ENCODE assay signal across 8 cellular contexts in the genomic region with DNA sequence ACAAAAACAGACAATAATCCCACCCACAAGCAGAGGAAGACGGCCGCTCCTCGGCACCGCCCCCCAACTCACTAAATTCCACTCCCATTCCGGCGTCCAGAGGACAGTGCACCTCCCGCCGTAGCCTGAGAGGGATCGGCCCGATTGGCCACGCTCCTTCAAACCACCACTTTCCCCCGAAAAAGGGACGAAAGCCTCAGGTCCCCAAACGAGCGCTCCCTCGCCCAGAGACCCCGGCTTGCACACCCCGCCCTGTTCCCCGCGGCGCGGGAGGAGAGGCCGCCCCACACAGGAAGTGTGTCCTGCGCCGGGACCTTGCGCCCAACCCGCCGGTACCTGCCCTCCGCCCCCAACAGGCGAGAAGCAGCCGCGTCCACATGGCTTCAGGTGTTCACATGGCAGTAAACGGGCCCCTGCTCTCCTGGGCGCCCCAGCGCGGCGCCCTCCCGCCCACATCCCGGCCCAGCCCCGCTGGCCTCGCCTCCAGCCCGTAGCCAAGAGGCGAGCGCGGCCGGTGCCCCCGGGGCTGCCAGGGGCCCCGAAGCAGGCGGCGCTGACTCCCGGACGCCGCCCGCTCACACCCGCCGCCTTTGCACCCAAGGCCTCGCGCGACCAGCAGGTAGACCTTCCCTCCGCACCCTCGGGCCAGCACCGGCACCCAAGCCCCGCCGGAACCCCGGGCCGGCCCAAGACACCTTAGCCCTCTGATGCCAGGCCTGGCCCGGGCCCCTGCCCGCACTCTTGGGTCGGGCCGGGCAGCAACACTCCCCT. TPM values are rescaled to one million over a fixed set of nuclear protein-coding genes. Genes with fewer than 3 reads are reported as not detected.
A peak's percentile ranks its signal among the peaks of the same experiment; 100 is the strongest.
DNase-seq lines count a peak whose midpoint lies in the region; ATAC-seq and TF ChIP-seq lines count a peak whose summit lies in the region.

No MANE protein-coding gene starts in this region.

- intact Hi-C loops in PC-3 (cut with micrococcal nuclease) = loop anchor here (5.0 kb wide), 1 partner anchor 102 kb away; no protein-coding TSS in a partner anchor
- intact Hi-C loops in tibial artery (cut with DNase I; ENCODE audit: low total_unique reads) = loop anchor here (5.0 kb wide), 1 partner anchor 187 kb away; no protein-coding TSS in a partner anchor

- H3K36me3 ChIP-seq in BLaER1 = peaks cover 19% of the 10 kb centered on the region; the same call in 1 of the 2 replicates
- no peaks in the 10 kb centered on the region for H3K36me3 ChIP-seq in PC-3 (ENCODE audit: low read depth, low read length)
- no peaks in the 10 kb centered on the region for H3K36me3 ChIP-seq in tibial artery

- H3K9me3 ChIP-seq in BLaER1 = no peaks in the 10 kb centered on the region
- no peaks in the 10 kb centered on the region for H3K9me3 ChIP-seq in PC-3 (ENCODE audit: low read length)
- no peaks in the 10 kb centered on the region for H3K9me3 ChIP-seq in tibial artery

- H2AFZ ChIP-seq in PC-3 (ENCODE audit: low read length) = peak overlapping the region; percentile 71

- H3K27ac ChIP-seq in BLaER1 (peak overlapping the region; percentile 92), PC-3 (ENCODE audit: low read length) (peak overlapping the region; percentile 82), tibial artery (peak overlapping the region; percentile 77 to 86)

- H3K4me2 ChIP-seq in BLaER1 (peak overlapping the region; percentile 88), PC-3 (ENCODE audit: low read length) (peak overlapping the region; percentile 85)

- H4K20me1 ChIP-seq in BLaER1 (peaks cover 55% of the 10 kb centered on the region), PC-3 (ENCODE audit: low read length) (peaks cover 19% of the 10 kb centered on the region; the same call in 1 of the 2 replicates)

- H3K79me2 ChIP-seq in PC-3 (ENCODE audit: low read length) = peaks cover 58% of the 10 kb centered on the region

- DNase-seq in PC-3 (peak; percentile 61), fibroblast of villous mesenchyme (ENCODE audit: low read depth) (peak; percentile 16), omental fat pad (ENCODE audit: low spot score) (no peak), tibial artery (peak in 1 of 2 donors; percentile 37)
- DNase-seq in activated T-helper 1 cell treated with anti-CD3 and anti-CD28 coated beads, Interleukin-2, amount 50 U/mL, for 16 hours (ENCODE audit: low read depth in 1 of 2, low spot score in 1 of 2) = peak; percentile 50 to 61

- H3K4me1 ChIP-seq in BLaER1 (peaks cover 43% of the 10 kb centered on the region), PC-3 (ENCODE audit: insufficient read depth, low read length) (peaks cover 8% of the 10 kb centered on the region), tibial artery (peaks cover 0 to 20% (median 13%) of the 10 kb centered on the region in 4 donors)

- H3K9me2 ChIP-seq in PC-3 (replicated peaks; ENCODE audit: low read length) = no peaks in the 10 kb centered on the region

- CTCF ChIA-PET in PC-3 (lab: Charles Lee) = no interaction called here

- no TSS peak for BruUV-seq in PC-3 (replicated peaks; lab: Mats Ljungman, UMichigan)

- TF ChIP-seq CTCF in PC-3 (conservative IDR thresholded peaks at IDR 0.05; ENCODE audit: low read depth, low read length) (no peak), fibroblast of villous mesenchyme (IDR thresholded peaks at IDR 0.05; ENCODE audit: insufficient read depth, low read depth, low read length) (no peak), omental fat pad (IDR thresholded peaks at IDR 0.05) (no peak), tibial artery (IDR thresholded peaks at IDR 0.05) (no peak)

- H3K9ac ChIP-seq in BLaER1 (peak overlapping the region; percentile 95), PC-3 (ENCODE audit: low read length) (peak overlapping the region; percentile 99)

- H3K4me3 ChIP-seq in BLaER1 = peak overlapping the region; percentile 99
- peak overlapping the region; percentile 75 for H3K4me3 ChIP-seq in PC-3 (ENCODE audit: low read length)
- H3K4me3 ChIP-seq in fibroblast of villous mesenchyme (ENCODE audit: low read depth, low read length) = peak overlapping the region; percentile 94
- H3K4me3 ChIP-seq in tibial artery = peak overlapping the region; percentile 92 to 97

- peak; percentile 49 for ATAC-seq in GM19043 (IDR thresholded peaks at IDR 0.05; ENCODE audit: low read depth, unreplicated experiment)
- peak; percentile 45 for ATAC-seq in HG03280 (IDR thresholded peaks at IDR 0.05; ENCODE audit: unreplicated experiment)
- peak; percentile 75 for ATAC-seq in PC-3
- peak; percentile 60 for ATAC-seq in omental fat pad (ENCODE audit: low FRiP score)

- H3K27me3 ChIP-seq in BLaER1 = no peaks in the 10 kb centered on the region
- H3K27me3 ChIP-seq in PC-3 (ENCODE audit: low read length) = no peaks in the 10 kb centered on the region
- H3K27me3 ChIP-seq in tibial artery = no peaks in the 10 kb centered on the region

- POLR2A ChIA-PET in PC-3 (lab: Charles Lee; ENCODE audit: unreplicated experiment) = no interaction called here

- no peaks in the 10 kb centered on the region for H3F3A ChIP-seq in PC-3 (ENCODE audit: low read length, unreplicated experiment)

RNA-seq across cellular contexts. Expression of a gene that starts 0.9 kb away (rescaled TPM):
- 36.0 and 37.0 TPM in 2 replicates for total RNA-seq in PC-3 (2014; rRNA removed)
- 26.4 and 30.7 TPM in 2 replicates for total RNA-seq in fibroblast of villous mesenchyme
- 10 to 100 TPM; 20.8 to 34.8 (median 23.3) TPM for total RNA-seq in omental fat pad
